In the genomic region with DNA sequence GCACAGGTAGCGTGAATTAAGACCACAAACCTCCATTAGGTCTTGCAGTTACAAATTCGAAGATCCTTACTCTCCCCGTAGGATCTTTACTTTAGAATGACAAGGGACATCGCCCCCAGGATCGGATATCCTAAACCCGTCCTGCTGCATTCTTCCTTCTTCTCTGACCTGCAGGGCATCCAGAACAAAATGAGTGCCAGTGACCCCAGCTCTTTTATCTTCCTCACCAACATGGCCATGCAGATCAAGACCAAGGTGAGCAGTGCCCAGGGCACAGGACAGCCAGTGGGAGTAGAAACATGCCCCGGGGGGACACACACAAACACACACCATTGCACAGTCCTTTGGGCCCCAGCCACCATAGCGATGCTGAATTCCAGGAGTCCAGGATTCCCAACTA, we compare ENCODE assay signal across 2 cellular contexts.
TF ChIP-seq lines count a peak whose summit lies in the region.

No MANE protein-coding gene starts in this region.

TF ChIP-seq in GM23338, 12 proteins besides CTCF, POLR2A, EP300 and RAD21 (continued from another document):
- TF ChIP-seq, protein P1, sequence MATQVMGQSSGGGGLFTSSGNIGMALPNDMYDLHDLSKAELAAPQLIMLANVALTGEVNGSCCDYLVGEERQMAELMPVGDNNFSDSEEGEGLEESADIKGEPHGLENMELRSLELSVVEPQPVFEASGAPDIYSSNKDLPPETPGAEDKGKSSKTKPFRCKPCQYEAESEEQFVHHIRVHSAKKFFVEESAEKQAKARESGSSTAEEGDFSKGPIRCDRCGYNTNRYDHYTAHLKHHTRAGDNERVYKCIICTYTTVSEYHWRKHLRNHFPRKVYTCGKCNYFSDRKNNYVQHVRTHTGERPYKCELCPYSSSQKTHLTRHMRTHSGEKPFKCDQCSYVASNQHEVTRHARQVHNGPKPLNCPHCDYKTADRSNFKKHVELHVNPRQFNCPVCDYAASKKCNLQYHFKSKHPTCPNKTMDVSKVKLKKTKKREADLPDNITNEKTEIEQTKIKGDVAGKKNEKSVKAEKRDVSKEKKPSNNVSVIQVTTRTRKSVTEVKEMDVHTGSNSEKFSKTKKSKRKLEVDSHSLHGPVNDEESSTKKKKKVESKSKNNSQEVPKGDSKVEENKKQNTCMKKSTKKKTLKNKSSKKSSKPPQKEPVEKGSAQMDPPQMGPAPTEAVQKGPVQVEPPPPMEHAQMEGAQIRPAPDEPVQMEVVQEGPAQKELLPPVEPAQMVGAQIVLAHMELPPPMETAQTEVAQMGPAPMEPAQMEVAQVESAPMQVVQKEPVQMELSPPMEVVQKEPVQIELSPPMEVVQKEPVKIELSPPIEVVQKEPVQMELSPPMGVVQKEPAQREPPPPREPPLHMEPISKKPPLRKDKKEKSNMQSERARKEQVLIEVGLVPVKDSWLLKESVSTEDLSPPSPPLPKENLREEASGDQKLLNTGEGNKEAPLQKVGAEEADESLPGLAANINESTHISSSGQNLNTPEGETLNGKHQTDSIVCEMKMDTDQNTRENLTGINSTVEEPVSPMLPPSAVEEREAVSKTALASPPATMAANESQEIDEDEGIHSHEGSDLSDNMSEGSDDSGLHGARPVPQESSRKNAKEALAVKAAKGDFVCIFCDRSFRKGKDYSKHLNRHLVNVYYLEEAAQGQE (IDR thresholded peaks at IDR 0.05; ENCODE audit: unreplicated experiment) = no peak
- TF ChIP-seq STAT1 (IDR thresholded peaks at IDR 0.05; ENCODE audit: unreplicated experiment) = no peak
- TF ChIP-seq, protein P2, sequence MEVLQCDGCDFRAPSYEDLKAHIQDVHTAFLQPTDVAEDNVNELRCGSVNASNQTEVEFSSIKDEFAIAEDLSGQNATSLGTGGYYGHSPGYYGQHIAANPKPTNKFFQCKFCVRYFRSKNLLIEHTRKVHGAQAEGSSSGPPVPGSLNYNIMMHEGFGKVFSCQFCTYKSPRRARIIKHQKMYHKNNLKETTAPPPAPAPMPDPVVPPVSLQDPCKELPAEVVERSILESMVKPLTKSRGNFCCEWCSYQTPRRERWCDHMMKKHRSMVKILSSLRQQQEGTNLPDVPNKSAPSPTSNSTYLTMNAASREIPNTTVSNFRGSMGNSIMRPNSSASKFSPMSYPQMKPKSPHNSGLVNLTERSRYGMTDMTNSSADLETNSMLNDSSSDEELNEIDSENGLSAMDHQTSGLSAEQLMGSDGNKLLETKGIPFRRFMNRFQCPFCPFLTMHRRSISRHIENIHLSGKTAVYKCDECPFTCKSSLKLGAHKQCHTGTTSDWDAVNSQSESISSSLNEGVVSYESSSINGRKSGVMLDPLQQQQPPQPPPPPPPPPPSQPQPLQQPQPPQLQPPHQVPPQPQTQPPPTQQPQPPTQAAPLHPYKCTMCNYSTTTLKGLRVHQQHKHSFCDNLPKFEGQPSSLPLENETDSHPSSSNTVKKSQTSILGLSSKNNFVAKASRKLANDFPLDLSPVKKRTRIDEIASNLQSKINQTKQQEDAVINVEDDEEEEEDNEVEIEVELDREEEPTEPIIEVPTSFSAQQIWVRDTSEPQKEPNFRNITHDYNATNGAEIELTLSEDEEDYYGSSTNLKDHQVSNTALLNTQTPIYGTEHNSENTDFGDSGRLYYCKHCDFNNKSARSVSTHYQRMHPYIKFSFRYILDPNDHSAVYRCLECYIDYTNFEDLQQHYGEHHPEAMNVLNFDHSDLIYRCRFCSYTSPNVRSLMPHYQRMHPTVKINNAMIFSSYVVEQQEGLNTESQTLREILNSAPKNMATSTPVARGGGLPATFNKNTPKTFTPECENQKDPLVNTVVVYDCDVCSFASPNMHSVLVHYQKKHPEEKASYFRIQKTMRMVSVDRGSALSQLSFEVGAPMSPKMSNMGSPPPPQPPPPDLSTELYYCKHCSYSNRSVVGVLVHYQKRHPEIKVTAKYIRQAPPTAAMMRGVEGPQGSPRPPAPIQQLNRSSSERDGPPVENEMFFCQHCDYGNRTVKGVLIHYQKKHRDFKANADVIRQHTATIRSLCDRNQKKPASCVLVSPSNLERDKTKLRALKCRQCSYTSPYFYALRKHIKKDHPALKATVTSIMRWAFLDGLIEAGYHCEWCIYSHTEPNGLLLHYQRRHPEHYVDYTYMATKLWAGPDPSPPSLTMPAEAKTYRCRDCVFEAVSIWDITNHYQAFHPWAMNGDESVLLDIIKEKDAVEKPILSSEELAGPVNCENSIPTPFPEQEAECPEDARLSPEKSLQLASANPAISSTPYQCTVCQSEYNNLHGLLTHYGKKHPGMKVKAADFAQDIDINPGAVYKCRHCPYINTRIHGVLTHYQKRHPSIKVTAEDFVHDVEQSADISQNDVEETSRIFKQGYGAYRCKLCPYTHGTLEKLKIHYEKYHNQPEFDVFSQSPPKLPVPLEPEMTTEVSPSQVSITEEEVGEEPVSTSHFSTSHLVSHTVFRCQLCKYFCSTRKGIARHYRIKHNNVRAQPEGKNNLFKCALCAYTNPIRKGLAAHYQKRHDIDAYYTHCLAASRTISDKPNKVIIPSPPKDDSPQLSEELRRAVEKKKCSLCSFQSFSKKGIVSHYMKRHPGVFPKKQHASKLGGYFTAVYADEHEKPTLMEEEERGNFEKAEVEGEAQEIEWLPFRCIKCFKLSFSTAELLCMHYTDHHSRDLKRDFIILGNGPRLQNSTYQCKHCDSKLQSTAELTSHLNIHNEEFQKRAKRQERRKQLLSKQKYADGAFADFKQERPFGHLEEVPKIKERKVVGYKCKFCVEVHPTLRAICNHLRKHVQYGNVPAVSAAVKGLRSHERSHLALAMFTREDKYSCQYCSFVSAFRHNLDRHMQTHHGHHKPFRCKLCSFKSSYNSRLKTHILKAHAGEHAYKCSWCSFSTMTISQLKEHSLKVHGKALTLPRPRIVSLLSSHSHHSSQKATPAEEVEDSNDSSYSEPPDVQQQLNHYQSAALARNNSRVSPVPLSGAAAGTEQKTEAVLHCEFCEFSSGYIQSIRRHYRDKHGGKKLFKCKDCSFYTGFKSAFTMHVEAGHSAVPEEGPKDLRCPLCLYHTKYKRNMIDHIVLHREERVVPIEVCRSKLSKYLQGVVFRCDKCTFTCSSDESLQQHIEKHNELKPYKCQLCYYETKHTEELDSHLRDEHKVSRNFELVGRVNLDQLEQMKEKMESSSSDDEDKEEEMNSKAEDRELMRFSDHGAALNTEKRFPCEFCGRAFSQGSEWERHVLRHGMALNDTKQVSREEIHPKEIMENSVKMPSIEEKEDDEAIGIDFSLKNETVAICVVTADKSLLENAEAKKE (CRISPR knock-in tag; IDR thresholded peaks at IDR 0.05) = no peak

TF ChIP-seq in WTC11, 78 proteins besides CTCF, POLR2A, EP300 and RAD21 (continued from another document):
- TF ChIP-seq SMAD4 (CRISPR knock-in tag; IDR thresholded peaks at IDR 0.05) (no peak), ETV6 (CRISPR knock-in tag; IDR thresholded peaks at IDR 0.05) (no peak), ESRRA (CRISPR knock-in tag; IDR thresholded peaks at IDR 0.05; ENCODE audit: borderline replicate concordance) (no peak), NR1H2 (CRISPR knock-in tag; IDR thresholded peaks at IDR 0.05) (no peak), NFYB (CRISPR knock-in tag; conservative IDR thresholded peaks at IDR 0.05; ENCODE audit: low read depth) (no peak), TP53 (CRISPR knock-in tag; IDR thresholded peaks at IDR 0.05) (no peak)
- TF ChIP-seq, protein P3, sequence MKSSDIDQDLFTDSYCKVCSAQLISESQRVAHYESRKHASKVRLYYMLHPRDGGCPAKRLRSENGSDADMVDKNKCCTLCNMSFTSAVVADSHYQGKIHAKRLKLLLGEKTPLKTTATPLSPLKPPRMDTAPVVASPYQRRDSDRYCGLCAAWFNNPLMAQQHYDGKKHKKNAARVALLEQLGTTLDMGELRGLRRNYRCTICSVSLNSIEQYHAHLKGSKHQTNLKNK (CRISPR knock-in tag; IDR thresholded peaks at IDR 0.05) = no peak
- TF ChIP-seq, protein P4, sequence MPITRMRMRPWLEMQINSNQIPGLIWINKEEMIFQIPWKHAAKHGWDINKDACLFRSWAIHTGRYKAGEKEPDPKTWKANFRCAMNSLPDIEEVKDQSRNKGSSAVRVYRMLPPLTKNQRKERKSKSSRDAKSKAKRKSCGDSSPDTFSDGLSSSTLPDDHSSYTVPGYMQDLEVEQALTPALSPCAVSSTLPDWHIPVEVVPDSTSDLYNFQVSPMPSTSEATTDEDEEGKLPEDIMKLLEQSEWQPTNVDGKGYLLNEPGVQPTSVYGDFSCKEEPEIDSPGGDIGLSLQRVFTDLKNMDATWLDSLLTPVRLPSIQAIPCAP (CRISPR knock-in tag; IDR thresholded peaks at IDR 0.05) = no peak
- TF ChIP-seq, protein P5, sequence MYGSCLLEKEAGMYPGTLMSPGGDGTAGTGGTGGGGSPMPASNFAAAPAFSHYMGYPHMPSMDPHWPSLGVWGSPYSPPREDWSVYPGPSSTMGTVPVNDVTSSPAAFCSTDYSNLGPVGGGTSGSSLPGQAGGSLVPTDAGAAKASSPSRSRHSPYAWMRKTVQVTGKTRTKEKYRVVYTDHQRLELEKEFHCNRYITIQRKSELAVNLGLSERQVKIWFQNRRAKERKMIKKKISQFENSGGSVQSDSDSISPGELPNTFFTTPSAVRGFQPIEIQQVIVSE (CRISPR knock-in tag; IDR thresholded peaks at IDR 0.05; ENCODE audit: borderline replicate concordance) = no peak
- TF ChIP-seq, protein P6, sequence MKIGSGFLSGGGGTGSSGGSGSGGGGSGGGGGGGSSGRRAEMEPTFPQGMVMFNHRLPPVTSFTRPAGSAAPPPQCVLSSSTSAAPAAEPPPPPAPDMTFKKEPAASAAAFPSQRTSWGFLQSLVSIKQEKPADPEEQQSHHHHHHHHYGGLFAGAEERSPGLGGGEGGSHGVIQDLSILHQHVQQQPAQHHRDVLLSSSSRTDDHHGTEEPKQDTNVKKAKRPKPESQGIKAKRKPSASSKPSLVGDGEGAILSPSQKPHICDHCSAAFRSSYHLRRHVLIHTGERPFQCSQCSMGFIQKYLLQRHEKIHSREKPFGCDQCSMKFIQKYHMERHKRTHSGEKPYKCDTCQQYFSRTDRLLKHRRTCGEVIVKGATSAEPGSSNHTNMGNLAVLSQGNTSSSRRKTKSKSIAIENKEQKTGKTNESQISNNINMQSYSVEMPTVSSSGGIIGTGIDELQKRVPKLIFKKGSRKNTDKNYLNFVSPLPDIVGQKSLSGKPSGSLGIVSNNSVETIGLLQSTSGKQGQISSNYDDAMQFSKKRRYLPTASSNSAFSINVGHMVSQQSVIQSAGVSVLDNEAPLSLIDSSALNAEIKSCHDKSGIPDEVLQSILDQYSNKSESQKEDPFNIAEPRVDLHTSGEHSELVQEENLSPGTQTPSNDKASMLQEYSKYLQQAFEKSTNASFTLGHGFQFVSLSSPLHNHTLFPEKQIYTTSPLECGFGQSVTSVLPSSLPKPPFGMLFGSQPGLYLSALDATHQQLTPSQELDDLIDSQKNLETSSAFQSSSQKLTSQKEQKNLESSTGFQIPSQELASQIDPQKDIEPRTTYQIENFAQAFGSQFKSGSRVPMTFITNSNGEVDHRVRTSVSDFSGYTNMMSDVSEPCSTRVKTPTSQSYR (CRISPR knock-in tag; IDR thresholded peaks at IDR 0.05) = no peak
- TF ChIP-seq, protein P7, sequence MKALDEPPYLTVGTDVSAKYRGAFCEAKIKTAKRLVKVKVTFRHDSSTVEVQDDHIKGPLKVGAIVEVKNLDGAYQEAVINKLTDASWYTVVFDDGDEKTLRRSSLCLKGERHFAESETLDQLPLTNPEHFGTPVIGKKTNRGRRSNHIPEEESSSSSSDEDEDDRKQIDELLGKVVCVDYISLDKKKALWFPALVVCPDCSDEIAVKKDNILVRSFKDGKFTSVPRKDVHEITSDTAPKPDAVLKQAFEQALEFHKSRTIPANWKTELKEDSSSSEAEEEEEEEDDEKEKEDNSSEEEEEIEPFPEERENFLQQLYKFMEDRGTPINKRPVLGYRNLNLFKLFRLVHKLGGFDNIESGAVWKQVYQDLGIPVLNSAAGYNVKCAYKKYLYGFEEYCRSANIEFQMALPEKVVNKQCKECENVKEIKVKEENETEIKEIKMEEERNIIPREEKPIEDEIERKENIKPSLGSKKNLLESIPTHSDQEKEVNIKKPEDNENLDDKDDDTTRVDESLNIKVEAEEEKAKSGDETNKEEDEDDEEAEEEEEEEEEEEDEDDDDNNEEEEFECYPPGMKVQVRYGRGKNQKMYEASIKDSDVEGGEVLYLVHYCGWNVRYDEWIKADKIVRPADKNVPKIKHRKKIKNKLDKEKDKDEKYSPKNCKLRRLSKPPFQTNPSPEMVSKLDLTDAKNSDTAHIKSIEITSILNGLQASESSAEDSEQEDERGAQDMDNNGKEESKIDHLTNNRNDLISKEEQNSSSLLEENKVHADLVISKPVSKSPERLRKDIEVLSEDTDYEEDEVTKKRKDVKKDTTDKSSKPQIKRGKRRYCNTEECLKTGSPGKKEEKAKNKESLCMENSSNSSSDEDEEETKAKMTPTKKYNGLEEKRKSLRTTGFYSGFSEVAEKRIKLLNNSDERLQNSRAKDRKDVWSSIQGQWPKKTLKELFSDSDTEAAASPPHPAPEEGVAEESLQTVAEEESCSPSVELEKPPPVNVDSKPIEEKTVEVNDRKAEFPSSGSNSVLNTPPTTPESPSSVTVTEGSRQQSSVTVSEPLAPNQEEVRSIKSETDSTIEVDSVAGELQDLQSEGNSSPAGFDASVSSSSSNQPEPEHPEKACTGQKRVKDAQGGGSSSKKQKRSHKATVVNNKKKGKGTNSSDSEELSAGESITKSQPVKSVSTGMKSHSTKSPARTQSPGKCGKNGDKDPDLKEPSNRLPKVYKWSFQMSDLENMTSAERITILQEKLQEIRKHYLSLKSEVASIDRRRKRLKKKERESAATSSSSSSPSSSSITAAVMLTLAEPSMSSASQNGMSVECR (CRISPR knock-in tag; IDR thresholded peaks at IDR 0.05; ENCODE audit: borderline replicate concordance) = no peak
- TF ChIP-seq, protein P8, sequence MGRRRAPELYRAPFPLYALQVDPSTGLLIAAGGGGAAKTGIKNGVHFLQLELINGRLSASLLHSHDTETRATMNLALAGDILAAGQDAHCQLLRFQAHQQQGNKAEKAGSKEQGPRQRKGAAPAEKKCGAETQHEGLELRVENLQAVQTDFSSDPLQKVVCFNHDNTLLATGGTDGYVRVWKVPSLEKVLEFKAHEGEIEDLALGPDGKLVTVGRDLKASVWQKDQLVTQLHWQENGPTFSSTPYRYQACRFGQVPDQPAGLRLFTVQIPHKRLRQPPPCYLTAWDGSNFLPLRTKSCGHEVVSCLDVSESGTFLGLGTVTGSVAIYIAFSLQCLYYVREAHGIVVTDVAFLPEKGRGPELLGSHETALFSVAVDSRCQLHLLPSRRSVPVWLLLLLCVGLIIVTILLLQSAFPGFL (CRISPR knock-in tag; IDR thresholded peaks at IDR 0.05; ENCODE audit: borderline replicate concordance) = no peak
- TF ChIP-seq, protein P9, sequence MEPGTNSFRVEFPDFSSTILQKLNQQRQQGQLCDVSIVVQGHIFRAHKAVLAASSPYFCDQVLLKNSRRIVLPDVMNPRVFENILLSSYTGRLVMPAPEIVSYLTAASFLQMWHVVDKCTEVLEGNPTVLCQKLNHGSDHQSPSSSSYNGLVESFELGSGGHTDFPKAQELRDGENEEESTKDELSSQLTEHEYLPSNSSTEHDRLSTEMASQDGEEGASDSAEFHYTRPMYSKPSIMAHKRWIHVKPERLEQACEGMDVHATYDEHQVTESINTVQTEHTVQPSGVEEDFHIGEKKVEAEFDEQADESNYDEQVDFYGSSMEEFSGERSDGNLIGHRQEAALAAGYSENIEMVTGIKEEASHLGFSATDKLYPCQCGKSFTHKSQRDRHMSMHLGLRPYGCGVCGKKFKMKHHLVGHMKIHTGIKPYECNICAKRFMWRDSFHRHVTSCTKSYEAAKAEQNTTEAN (CRISPR knock-in tag; IDR thresholded peaks at IDR 0.05) = no peak
- TF ChIP-seq, protein P10, sequence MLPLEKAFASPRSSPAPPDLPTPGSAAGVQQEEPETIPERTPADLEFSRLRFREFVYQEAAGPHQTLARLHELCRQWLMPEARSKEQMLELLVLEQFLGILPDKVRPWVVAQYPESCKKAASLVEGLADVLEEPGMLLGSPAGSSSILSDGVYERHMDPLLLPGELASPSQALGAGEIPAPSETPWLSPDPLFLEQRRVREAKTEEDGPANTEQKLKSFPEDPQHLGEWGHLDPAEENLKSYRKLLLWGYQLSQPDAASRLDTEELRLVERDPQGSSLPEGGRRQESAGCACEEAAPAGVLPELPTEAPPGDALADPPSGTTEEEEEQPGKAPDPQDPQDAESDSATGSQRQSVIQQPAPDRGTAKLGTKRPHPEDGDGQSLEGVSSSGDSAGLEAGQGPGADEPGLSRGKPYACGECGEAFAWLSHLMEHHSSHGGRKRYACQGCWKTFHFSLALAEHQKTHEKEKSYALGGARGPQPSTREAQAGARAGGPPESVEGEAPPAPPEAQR (CRISPR knock-in tag; IDR thresholded peaks at IDR 0.05) = no peak
